ENCODE assay signal across 25 cellular contexts in the genomic region with DNA sequence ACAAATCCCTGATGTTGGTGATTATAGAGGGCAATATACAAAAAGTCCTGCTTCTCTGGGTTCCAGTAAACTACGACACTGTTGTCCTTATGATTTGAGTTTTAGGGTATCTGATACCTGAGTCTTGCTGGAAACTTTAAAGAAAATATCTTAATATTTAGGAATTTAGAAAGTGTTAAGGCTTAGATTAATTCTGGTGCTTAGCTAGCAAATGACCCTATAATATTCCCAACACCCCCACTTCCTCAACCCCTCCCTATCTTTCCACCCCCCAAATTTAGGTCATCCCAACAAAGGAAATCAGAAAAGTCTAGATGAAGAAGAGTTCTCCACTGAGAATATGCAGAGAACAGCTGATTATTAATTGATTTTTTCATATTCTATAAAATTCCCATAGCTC. TPM values are rescaled to one million over a fixed set of nuclear protein-coding genes. Genes with fewer than 3 reads are reported as not detected.
DNase-seq lines count a peak whose midpoint lies in the region; ATAC-seq and TF ChIP-seq lines count a peak whose summit lies in the region.
"Had no signal": no experiment of that assay in that cellular context is flagged by ENCODE, and none has a peak within 500 bp of the region (broad histone marks: within the 10 kb centered on the region; RNA-seq: fewer than 3 reads in every experiment).

No MANE protein-coding gene starts in this region.

- CTCF ChIA-PET in Caco-2 (lab: Charles Lee): no interaction called here
- CTCF ChIA-PET in CD8-positive, alpha-beta memory T cell (lab: Charles Lee): no interaction called here

- BruUV-seq in Caco-2 (replicated peaks; lab: Mats Ljungman, UMichigan): no TSS peak

- TF ChIP-seq CTCF in Caco-2 (IDR thresholded peaks at IDR 0.05; ENCODE audit: insufficient read depth in 1 of 2, low read depth in 1 of 2, low read length in 1 of 2, severe bottlenecking in 1 of 2, unreplicated experiment in 1 of 2) (no peak), upper lobe of right lung (IDR thresholded peaks at IDR 0.05) (no peak)

- H3K36me3 Mint-ChIP-seq in Caco-2 (ENCODE audit: insufficient read depth, unreplicated experiment): no peaks in the 10 kb centered on the region
- peaks cover 30% of the 10 kb centered on the region for H3K36me3 Mint-ChIP-seq in stimulated activated effector memory CD8-positive, alpha-beta T cell treated with anti-CD3 and anti-CD28 coated beads, Interleukin-12 subunit alpha, Interleukin-12 subunit beta, amount 100 ng/mL, for 72 hours
- H3K36me3 Mint-ChIP-seq in CD8-positive, alpha-beta memory T cell: peaks cover 0 to 24% (median 2%) of the 10 kb centered on the region in 3 donors
- H3K36me3 Mint-ChIP-seq: IgD-negative memory B cell had no signal

- H3K27me3 ChIP-seq in Caco-2 (replicated peaks; ENCODE audit: control insufficient read depth, insufficient read depth, low read length) (no peaks in the 10 kb centered on the region), upper lobe of right lung (no peaks in the 10 kb centered on the region)
- no peaks in the 10 kb centered on the region for H3K27me3 ChIP-seq in CD8-positive, alpha-beta memory T cell (ENCODE audit: insufficient read depth, low read length, poor library complexity, severe bottlenecking)
- H3K27me3 ChIP-seq: BLaER1 had no signal

- no peaks in the 10 kb centered on the region for H3K9me3 Mint-ChIP-seq in Caco-2 (ENCODE audit: unreplicated experiment)
- H3K9me3 Mint-ChIP-seq in stimulated activated effector memory CD8-positive, alpha-beta T cell treated with anti-CD3 and anti-CD28 coated beads, Interleukin-12 subunit alpha, Interleukin-12 subunit beta, amount 100 ng/mL, for 72 hours: no peaks in the 10 kb centered on the region
- no peaks in the 10 kb centered on the region for H3K9me3 Mint-ChIP-seq in CD8-positive, alpha-beta memory T cell
- H3K9me3 Mint-ChIP-seq: CD4-positive, alpha-beta memory T cell; HFFc6; IgD-negative memory B cell had no signal

- H3K27ac ChIP-seq in epithelial cell of prostate (peak overlapping the region; percentile 70), upper lobe of right lung (peak overlapping the region; percentile 68)
- no peak overlapping the region for H3K27ac ChIP-seq in CD8-positive, alpha-beta memory T cell (ENCODE audit: low read depth, low read length)
- H3K27ac ChIP-seq: BLaER1, RWPE1 had no signal

- H3K4me3 ChIP-seq in Caco-2 (ENCODE audit: low read depth, low read length) (no peak overlapping the region), upper lobe of right lung (no peak overlapping the region)
- no peak overlapping the region for H3K4me3 ChIP-seq in CD8-positive, alpha-beta memory T cell (ENCODE audit: low read length)
- H3K4me3 ChIP-seq: BLaER1, HAP-1 had no signal

- H3K4me1 Mint-ChIP-seq in Caco-2 (ENCODE audit: low read depth, unreplicated experiment): peaks cover 11% of the 10 kb centered on the region
- peaks cover 26% of the 10 kb centered on the region for H3K4me1 Mint-ChIP-seq in stimulated activated effector memory CD8-positive, alpha-beta T cell treated with anti-CD3 and anti-CD28 coated beads, Interleukin-12 subunit alpha, Interleukin-12 subunit beta, amount 100 ng/mL, for 72 hours
- H3K4me1 Mint-ChIP-seq in CD8-positive, alpha-beta memory T cell: peaks cover 14 to 42% (median 34%) of the 10 kb centered on the region in 3 donors

- H3K4me3 Mint-ChIP-seq in Caco-2 (ENCODE audit: unreplicated experiment): no peak overlapping the region
- H3K4me3 Mint-ChIP-seq in stimulated activated effector memory CD8-positive, alpha-beta T cell treated with anti-CD3 and anti-CD28 coated beads, Interleukin-12 subunit alpha, Interleukin-12 subunit beta, amount 100 ng/mL, for 72 hours: no peak overlapping the region
- H3K4me3 Mint-ChIP-seq in CD8-positive, alpha-beta memory T cell: no peak overlapping the region
- H3K4me3 Mint-ChIP-seq: CD4-positive, alpha-beta memory T cell; HFFc6; IgD-negative memory B cell had no signal

- ATAC-seq in stimulated activated effector memory CD8-positive, alpha-beta T cell treated with anti-CD3 and anti-CD28 coated beads, Interleukin-12 subunit alpha, Interleukin-12 subunit beta, amount 100 ng/mL, for 72 hours: no peak
- ATAC-seq in upper lobe of right lung: no peak
- ATAC-seq in HG02610 (IDR thresholded peaks at IDR 0.05; ENCODE audit: unreplicated experiment): no peak
- ATAC-seq: Panc1 had no signal

- no peak for DNase-seq in Caco-2
- no peak for DNase-seq in epithelial cell of prostate (ENCODE audit: low read depth, low spot score)
- no peak for DNase-seq in stimulated activated effector memory CD8-positive, alpha-beta T cell treated with anti-CD3 and anti-CD28 coated beads, Interleukin-12 subunit alpha, Interleukin-12 subunit beta, amount 100 ng/mL, for 72 hours (ENCODE audit: low spot score in 2 of 2)
- DNase-seq in upper lobe of right lung: no peak
- no peak for DNase-seq in CD8-positive, alpha-beta memory T cell
- no peak for DNase-seq in germinal center (ENCODE audit: low spot score)
- DNase-seq: CD4-positive, alpha-beta memory T cell; DMS 273 treated with DMSO at 0.1 percent for 48 hours; DMS79; GF-D8; GOT3; HFFc6; NCI-H1092; NCI-H1417 treated with DMSO at 0.1 percent for 48 hours; NCI-H1694 treated with DMSO at 0.1 percent for 48 hours; NCI-H2081; NCI-H2227 treated with DMSO at 0.1 percent for 48 hours; NCI-H526 treated with DMSO at 0.1 percent for 48 hours; SHP77 treated with DMSO at 0.1 percent for 48 hours had no signal

- H3K36me3 ChIP-seq in Caco-2 (ENCODE audit: control insufficient read depth, insufficient read depth, low read length) (no peaks in the 10 kb centered on the region), upper lobe of right lung (peaks cover 19% of the 10 kb centered on the region)
- no peaks in the 10 kb centered on the region for H3K36me3 ChIP-seq in CD8-positive, alpha-beta memory T cell (ENCODE audit: insufficient read depth, low read length)
- H3K36me3 ChIP-seq: HAP-1 had no signal

- H3K9me3 ChIP-seq in Caco-2 (no peaks in the 10 kb centered on the region), upper lobe of right lung (no peaks in the 10 kb centered on the region)
- no peaks in the 10 kb centered on the region for H3K9me3 ChIP-seq in CD8-positive, alpha-beta memory T cell (ENCODE audit: low read length)
- H3K9me3 ChIP-seq: BLaER1, HAP-1 had no signal

- intact Hi-C loops in Caco-2 (cut with micrococcal nuclease; ENCODE audit: unreplicated experiment): no loop called here
- intact Hi-C loops in upper lobe of right lung (cut with DNase I): no loop called here

- POLR2A ChIA-PET in Caco-2 (lab: Charles Lee): interaction anchor here (0.6 to 1.9 kb wide), 2 partner anchors 12 to 13 kb away, joined by 7 to 15 read pairs; a partner anchor contains a TSS
- POLR2A ChIA-PET in CD8-positive, alpha-beta memory T cell (lab: Charles Lee): interaction anchor here (0.6 kb wide), 1 partner anchor 65 kb away, joined by 3 read pairs; no protein-coding TSS in a partner anchor

- peaks cover 29% of the 10 kb centered on the region for H3K4me1 ChIP-seq in Caco-2
- peaks cover 60% of the 10 kb centered on the region for H3K4me1 ChIP-seq in upper lobe of right lung
- peaks cover 4% of the 10 kb centered on the region for H3K4me1 ChIP-seq in CD8-positive, alpha-beta memory T cell (ENCODE audit: insufficient read depth, low read length)
- H3K4me1 ChIP-seq: HAP-1 had no signal

- no peaks in the 10 kb centered on the region for H3K27me3 Mint-ChIP-seq in Caco-2 (ENCODE audit: insufficient read depth, unreplicated experiment)
- H3K27me3 Mint-ChIP-seq in CD8-positive, alpha-beta memory T cell: no peaks in the 10 kb centered on the region
- H3K27me3 Mint-ChIP-seq: CD4-positive, alpha-beta memory T cell; IgD-negative memory B cell had no signal

- H3K27ac Mint-ChIP-seq in Caco-2 (ENCODE audit: unreplicated experiment): peak overlapping the region; percentile 93
- peak overlapping the region; percentile 20 for H3K27ac Mint-ChIP-seq in stimulated activated effector memory CD8-positive, alpha-beta T cell treated with anti-CD3 and anti-CD28 coated beads, Interleukin-12 subunit alpha, Interleukin-12 subunit beta, amount 100 ng/mL, for 72 hours
- peak overlapping the region in 3 of 8 donors; percentile 5 to 42 (median 36) for H3K27ac Mint-ChIP-seq in CD8-positive, alpha-beta memory T cell
- H3K27ac Mint-ChIP-seq: IgD-negative memory B cell had no signal

RNA-seq across cellular contexts. Expression of a gene that starts 11.6 kb away (rescaled TPM):
- total RNA-seq in Caco-2 (2022): 19.6 and 21.5 TPM in 2 replicates
- total RNA-seq in upper lobe of right lung: 95.6 TPM
- 10 to 100 TPM; 21.3 to 23.4 TPM for total RNA-seq in CD8-positive, alpha-beta memory T cell
- polyA plus RNA-seq in CD8-positive, alpha-beta memory T cell: 18.8 TPM

RNA-seq across cellular contexts. Expression of a gene that starts 45.9 kb away (rescaled TPM):
- total RNA-seq in Caco-2 (2022) (37.2 and 40.6 TPM in 2 replicates), upper lobe of right lung (33.0 TPM)
- total RNA-seq in CD8-positive, alpha-beta memory T cell: 10 to 100 TPM; 66.3 to 70.0 TPM
- 37.5 TPM for polyA plus RNA-seq in CD8-positive, alpha-beta memory T cell

RNA-seq across cellular contexts. Expression of a gene that starts 58.9 kb away (rescaled TPM):
- total RNA-seq in Caco-2 (2022) (9.4 and 9.8 TPM in 2 replicates), upper lobe of right lung (23.3 TPM)
- 10 to 100 TPM; 13.2 to 13.7 TPM for total RNA-seq in CD8-positive, alpha-beta memory T cell
- polyA plus RNA-seq in CD8-positive, alpha-beta memory T cell: 9.2 TPM
